2 cellular contexts compared by ENCODE assay signal in genomic region chr6:163432300-163432699, GRCh38.
TF ChIP-seq lines count a peak whose summit lies in the region.

No MANE protein-coding gene starts in this region.

TF ChIP-seq in HepG2, 621 proteins besides CTCF, POLR2A, EP300 and RAD21:
- TF ChIP-seq RARA (CRISPR knock-in tag; IDR thresholded peaks at IDR 0.05) (no peak), ZMYM3 (CRISPR knock-in tag; IDR thresholded peaks at IDR 0.05) (peak; percentile 44; the same call in 1 of the 2 replicates), ZNF770 (CRISPR knock-in tag; IDR thresholded peaks at IDR 0.05) (peak; percentile 97)

TF ChIP-seq in GM12878, 131 proteins besides CTCF, POLR2A, EP300 and RAD21:
- TF ChIP-seq RFX5 (IDR thresholded peaks at IDR 0.05; ENCODE audit: low read depth, low read length) (no peak), POLR2AphosphoS5 (IDR thresholded peaks at IDR 0.05; ENCODE audit: low read length) (no peak), E4F1 (IDR thresholded peaks at IDR 0.05; ENCODE audit: borderline replicate concordance, partially characterized antibody) (no peak), RCOR1 (conservative IDR thresholded peaks at IDR 0.05; ENCODE audit: low read depth, low read length) (no peak), NRF1 (conservative IDR thresholded peaks at IDR 0.05; ENCODE audit: low read depth, low read length) (no peak), MTA3 (IDR thresholded peaks at IDR 0.05; ENCODE audit: borderline replicate concordance, low read length) (no peak), NR2C1 (IDR thresholded peaks at IDR 0.05) (no peak), MYC (IDR thresholded peaks at IDR 0.05; ENCODE audit: insufficient read depth, insufficient read length, insufficient replicate concordance, low read length, severe bottlenecking) (no peak)
